Comparison of ENCODE assay signal across 14 cellular contexts in genomic region chr2:167596072-167596471, GRCh38.
A peak's percentile ranks its signal among the peaks of the same experiment; 100 is the strongest.
DNase-seq lines count a peak whose midpoint lies in the region; ATAC-seq and TF ChIP-seq lines count a peak whose summit lies in the region.
"Had no signal": no experiment of that assay in that cellular context is flagged by ENCODE, and none has a peak within 500 bp of the region (broad histone marks: within the 10 kb centered on the region; RNA-seq: fewer than 3 reads in every experiment).

No MANE protein-coding gene starts in this region.

- H3K36me3 ChIP-seq in psoas muscle (ENCODE audit: insufficient read depth in 1 of 2, low read depth in 1 of 2): no peaks in the 10 kb centered on the region
- H3K36me3 ChIP-seq: BLaER1 treated with 17β-estradiol and CSF1 and Interleukin-3, amounts not matched to agents 10 nM and 100 nM had no signal

- H3K4me3 ChIP-seq in psoas muscle: no peak overlapping the region
- H3K4me3 ChIP-seq: BLaER1 treated with 17β-estradiol and CSF1 and Interleukin-3, amounts not matched to agents 10 nM and 100 nM had no signal

- no peak overlapping the region for H3K27ac ChIP-seq in psoas muscle
- H3K27ac ChIP-seq: BLaER1 treated with 17β-estradiol and CSF1 and Interleukin-3, amounts not matched to agents 10 nM and 100 nM; foreskin keratinocyte had no signal

- H3K9me3 ChIP-seq in psoas muscle: no peaks in the 10 kb centered on the region
- H3K9me3 ChIP-seq: BLaER1 treated with 17β-estradiol and CSF1 and Interleukin-3, amounts not matched to agents 10 nM and 100 nM had no signal

- no peak for TF ChIP-seq POLR2A in GM18505 (IDR thresholded peaks at IDR 0.05; ENCODE audit: borderline replicate concordance, extremely low read depth, insufficient read depth, insufficient read length)

- WGBS in psoas muscle, 3 donors: 55 to 72% (median 55%) methylated on average over 3 of the region's 3 CpGs

- H3K4me1 ChIP-seq in psoas muscle: no peaks in the 10 kb centered on the region
- H3K4me1 ChIP-seq: BLaER1 treated with 17β-estradiol and CSF1 and Interleukin-3, amounts not matched to agents 10 nM and 100 nM; foreskin keratinocyte had no signal

- no peaks in the 10 kb centered on the region for H3K27me3 ChIP-seq in psoas muscle (ENCODE audit: insufficient read depth in 3 of 3, low read length in 2 of 3)
- H3K27me3 ChIP-seq: BLaER1 treated with 17β-estradiol and CSF1 and Interleukin-3, amounts not matched to agents 10 nM and 100 nM; foreskin keratinocyte had no signal

- no peak for TF ChIP-seq CTCF in psoas muscle (IDR thresholded peaks at IDR 0.05)

- intact Hi-C loops in psoas muscle (cut with DNase I): no loop called here

- DNase-seq in GOT3 (lab: John Stamatoyannopoulos, UW) (no peak), AG08395 (ENCODE audit: low spot score) (no peak), D341Med (ENCODE audit: low spot score) (no peak), psoas muscle (no peak)
- DNase-seq: activated CD4-positive, alpha-beta T cell treated with anti-CD3 and anti-CD28 coated beads, Interleukin-2, amount 10 ng/mL, durations not matched to agents 7 days and 5 days; foreskin keratinocyte; left cardiac atrium; NCI-H524; stimulated activated naive CD4-positive, alpha-beta T cell had no signal

- ATAC-seq in GM18505 (IDR thresholded peaks at IDR 0.05; ENCODE audit: unreplicated experiment) (peak; percentile 92), GM19438 (IDR thresholded peaks at IDR 0.05; ENCODE audit: low read depth, unreplicated experiment) (peak; percentile 71), HG02852 (IDR thresholded peaks at IDR 0.05; ENCODE audit: unreplicated experiment) (peak; percentile 73), HG03558 (IDR thresholded peaks at IDR 0.05; ENCODE audit: extremely low read depth, unreplicated experiment) (peak; percentile 94), psoas muscle (no peak)
- ATAC-seq: foreskin keratinocyte, left cardiac atrium had no signal

Comparison
In these comparisons a context has a peak if more than half of its experiments do, and no peak if none do; other contexts are left out.
1. ATAC-seq: peak in GM18505 (single experiment), GM19438 (single experiment), HG02852 (single experiment) and HG03558 (single experiment); none in psoas muscle (0 of 4).